ENCODE assay signal across 22 cellular contexts in the genomic region with DNA sequence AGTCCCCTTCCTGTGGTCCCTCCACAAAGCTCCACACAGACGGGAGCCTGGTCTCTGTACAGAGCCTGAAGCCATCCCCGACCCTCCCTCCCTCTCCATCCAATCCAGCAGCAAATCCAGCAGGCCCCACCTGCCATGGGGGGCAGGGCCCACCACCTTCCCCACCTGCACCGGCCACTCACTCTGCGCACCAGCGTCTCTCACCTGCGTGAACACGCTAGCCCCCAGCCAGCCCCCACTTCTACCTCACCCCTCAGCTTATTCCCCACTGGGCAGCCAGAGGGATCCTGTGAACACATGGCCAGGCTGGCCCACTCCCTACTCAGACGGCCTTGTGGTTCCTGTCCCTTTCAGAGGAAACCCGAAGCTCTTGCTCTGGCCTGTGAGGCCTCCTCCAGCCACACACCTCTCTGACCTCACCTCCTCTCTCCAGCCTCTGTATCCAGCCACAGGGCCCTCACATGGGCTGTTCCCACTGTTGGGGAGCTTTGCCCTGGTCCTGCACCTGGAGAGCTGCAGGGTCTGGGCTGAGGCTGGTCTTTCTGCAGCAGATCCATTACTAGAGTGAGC.
"Had no signal": no experiment of that assay in that cellular context is flagged by ENCODE, and none has a peak within 500 bp of the region (broad histone marks: within the 10 kb centered on the region; RNA-seq: fewer than 3 reads in every experiment).

No MANE protein-coding gene starts in this region.

- H3K27ac ChIP-seq: ascending aorta, foreskin keratinocyte, parathyroid adenoma, sigmoid colon, SJSA1, thyroid gland, upper lobe of right lung had no signal

- H3K4me3 Mint-ChIP-seq: activated B cell treated with CpG ODN at 0.5 μM for 24 hours; activated naive CD4-positive, alpha-beta T cell treated with anti-CD3 and anti-CD28 coated beads for 36 hours; activated T-cell treated with anti-CD3 and anti-CD28 coated beads, Interleukin-2, amount 50 U/mL, for 72 hours; nephron had no signal

- ATAC-seq: activated T-cell treated with anti-CD3 and anti-CD28 coated beads, Interleukin-2, amount 50 U/mL, for 72 hours; foreskin keratinocyte; upper lobe of right lung had no signal

- H3K9me3 Mint-ChIP-seq: activated B cell treated with CpG ODN at 0.5 μM for 24 hours; activated naive CD4-positive, alpha-beta T cell treated with anti-CD3 and anti-CD28 coated beads for 36 hours; activated T-cell treated with anti-CD3 and anti-CD28 coated beads, Interleukin-2, amount 50 U/mL, for 72 hours; nephron had no signal

- H3K27ac Mint-ChIP-seq: activated B cell treated with CpG ODN at 0.5 μM for 24 hours; activated naive CD4-positive, alpha-beta T cell treated with anti-CD3 and anti-CD28 coated beads for 36 hours; activated T-cell treated with anti-CD3 and anti-CD28 coated beads, Interleukin-2, amount 50 U/mL, for 72 hours; nephron had no signal

- DNase-seq: activated B cell treated with CpG ODN at 0.5 μM for 24 hours; activated CD4-positive, alpha-beta T cell treated with anti-CD3 and anti-CD28 coated beads for 4 hours; activated CD4-positive, alpha-beta T cell treated with anti-CD3 and anti-CD28 coated beads, Interleukin-2, amount 50 U/mL, for 48 hours; activated effector memory CD4-positive, alpha-beta T cell treated with Interleukin-2 at 50 U/mL for 16 hours; activated naive CD4-positive, alpha-beta T cell treated with anti-CD3 and anti-CD28 coated beads for 36 hours; activated T-cell treated with anti-CD3 and anti-CD28 coated beads, Interleukin-2, amount 50 U/mL, for 72 hours; effector CD4-positive, alpha-beta T cell; foreskin keratinocyte; hippocampal formation; midbrain; nucleus accumbens; sigmoid colon; stimulated activated CD4-positive, alpha-beta T cell treated with anti-CD3 and anti-CD28 coated beads, Interleukin-2, amount 100 ng/mL, for 48 hours; stimulated activated CD8-positive, alpha-beta memory T cell treated with anti-CD3 and anti-CD28 coated beads, Interleukin-4, amount 100 ng/mL, for 48 hours; stimulated activated naive CD4-positive, alpha-beta T cell; T-helper 9 cell; thyroid gland; upper lobe of right lung had no signal
